Comparison of ENCODE assay signal across 2 cellular contexts in genomic region chr10:73586583-73586984, GRCh38.
A peak's percentile ranks its signal among the peaks of the same experiment; 100 is the strongest.
TF ChIP-seq lines count a peak whose summit lies in the region.

No MANE protein-coding gene starts in this region.

TF ChIP-seq in HEK293, 187 proteins besides CTCF, POLR2A, EP300 and RAD21 (continued from another document and continues in another):
- TF ChIP-seq, protein P1, sequence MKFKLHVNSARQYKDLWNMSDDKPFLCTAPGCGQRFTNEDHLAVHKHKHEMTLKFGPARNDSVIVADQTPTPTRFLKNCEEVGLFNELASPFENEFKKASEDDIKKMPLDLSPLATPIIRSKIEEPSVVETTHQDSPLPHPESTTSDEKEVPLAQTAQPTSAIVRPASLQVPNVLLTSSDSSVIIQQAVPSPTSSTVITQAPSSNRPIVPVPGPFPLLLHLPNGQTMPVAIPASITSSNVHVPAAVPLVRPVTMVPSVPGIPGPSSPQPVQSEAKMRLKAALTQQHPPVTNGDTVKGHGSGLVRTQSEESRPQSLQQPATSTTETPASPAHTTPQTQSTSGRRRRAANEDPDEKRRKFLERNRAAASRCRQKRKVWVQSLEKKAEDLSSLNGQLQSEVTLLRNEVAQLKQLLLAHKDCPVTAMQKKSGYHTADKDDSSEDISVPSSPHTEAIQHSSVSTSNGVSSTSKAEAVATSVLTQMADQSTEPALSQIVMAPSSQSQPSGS (tag by site-specific recombination; IDR thresholded peaks at IDR 0.05; ENCODE audit: low read depth) = peak; percentile 79
- TF ChIP-seq PATZ1 (tag by site-specific recombination; IDR thresholded peaks at IDR 0.05) (peak; percentile 16; the same call in 1 of the 2 replicates), ZNF19 (tag by site-specific recombination; IDR thresholded peaks at IDR 0.05; ENCODE audit: low read depth) (no peak), ZBTB49 (tag by site-specific recombination; IDR thresholded peaks at IDR 0.05; ENCODE audit: low read depth) (no peak), ZNF398 (tag by site-specific recombination; IDR thresholded peaks at IDR 0.05) (peak; percentile 21; the same call in 1 of the 2 replicates), ZNF140 (tag by site-specific recombination; IDR thresholded peaks at IDR 0.05) (no peak), ZNF558 (tag by site-specific recombination; IDR thresholded peaks at IDR 0.05) (no peak; the same call in 1 of the 2 replicates), ZBTB6 (tag by site-specific recombination; IDR thresholded peaks at IDR 0.05) (no peak), ZBTB21 (tag by site-specific recombination; IDR thresholded peaks at IDR 0.05) (0 out of 2 replicates have a peak, but pooled peaks have one; percentile 59), ZNF501 (tag by site-specific recombination; IDR thresholded peaks at IDR 0.05) (no peak), ZNF707 (tag by site-specific recombination; IDR thresholded peaks at IDR 0.05) (no peak), ZNF660 (tag by site-specific recombination; IDR thresholded peaks at IDR 0.05) (peak; percentile 68; the same call in 1 of the 2 replicates), ZNF521 (tag by site-specific recombination; IDR thresholded peaks at IDR 0.05) (no peak), ZNF239 (tag by site-specific recombination; IDR thresholded peaks at IDR 0.05) (no peak)
- TF ChIP-seq, protein P2, sequence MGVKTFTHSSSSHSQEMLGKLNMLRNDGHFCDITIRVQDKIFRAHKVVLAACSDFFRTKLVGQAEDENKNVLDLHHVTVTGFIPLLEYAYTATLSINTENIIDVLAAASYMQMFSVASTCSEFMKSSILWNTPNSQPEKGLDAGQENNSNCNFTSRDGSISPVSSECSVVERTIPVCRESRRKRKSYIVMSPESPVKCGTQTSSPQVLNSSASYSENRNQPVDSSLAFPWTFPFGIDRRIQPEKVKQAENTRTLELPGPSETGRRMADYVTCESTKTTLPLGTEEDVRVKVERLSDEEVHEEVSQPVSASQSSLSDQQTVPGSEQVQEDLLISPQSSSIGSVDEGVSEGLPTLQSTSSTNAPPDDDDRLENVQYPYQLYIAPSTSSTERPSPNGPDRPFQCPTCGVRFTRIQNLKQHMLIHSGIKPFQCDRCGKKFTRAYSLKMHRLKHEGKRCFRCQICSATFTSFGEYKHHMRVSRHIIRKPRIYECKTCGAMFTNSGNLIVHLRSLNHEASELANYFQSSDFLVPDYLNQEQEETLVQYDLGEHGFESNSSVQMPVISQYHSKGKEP (tag by site-specific recombination; IDR thresholded peaks at IDR 0.05) = peak; percentile 16; the same call in 1 of the 2 replicates

TF ChIP-seq in GM23338, 12 proteins besides CTCF, POLR2A, EP300 and RAD21:
- TF ChIP-seq, protein P3, sequence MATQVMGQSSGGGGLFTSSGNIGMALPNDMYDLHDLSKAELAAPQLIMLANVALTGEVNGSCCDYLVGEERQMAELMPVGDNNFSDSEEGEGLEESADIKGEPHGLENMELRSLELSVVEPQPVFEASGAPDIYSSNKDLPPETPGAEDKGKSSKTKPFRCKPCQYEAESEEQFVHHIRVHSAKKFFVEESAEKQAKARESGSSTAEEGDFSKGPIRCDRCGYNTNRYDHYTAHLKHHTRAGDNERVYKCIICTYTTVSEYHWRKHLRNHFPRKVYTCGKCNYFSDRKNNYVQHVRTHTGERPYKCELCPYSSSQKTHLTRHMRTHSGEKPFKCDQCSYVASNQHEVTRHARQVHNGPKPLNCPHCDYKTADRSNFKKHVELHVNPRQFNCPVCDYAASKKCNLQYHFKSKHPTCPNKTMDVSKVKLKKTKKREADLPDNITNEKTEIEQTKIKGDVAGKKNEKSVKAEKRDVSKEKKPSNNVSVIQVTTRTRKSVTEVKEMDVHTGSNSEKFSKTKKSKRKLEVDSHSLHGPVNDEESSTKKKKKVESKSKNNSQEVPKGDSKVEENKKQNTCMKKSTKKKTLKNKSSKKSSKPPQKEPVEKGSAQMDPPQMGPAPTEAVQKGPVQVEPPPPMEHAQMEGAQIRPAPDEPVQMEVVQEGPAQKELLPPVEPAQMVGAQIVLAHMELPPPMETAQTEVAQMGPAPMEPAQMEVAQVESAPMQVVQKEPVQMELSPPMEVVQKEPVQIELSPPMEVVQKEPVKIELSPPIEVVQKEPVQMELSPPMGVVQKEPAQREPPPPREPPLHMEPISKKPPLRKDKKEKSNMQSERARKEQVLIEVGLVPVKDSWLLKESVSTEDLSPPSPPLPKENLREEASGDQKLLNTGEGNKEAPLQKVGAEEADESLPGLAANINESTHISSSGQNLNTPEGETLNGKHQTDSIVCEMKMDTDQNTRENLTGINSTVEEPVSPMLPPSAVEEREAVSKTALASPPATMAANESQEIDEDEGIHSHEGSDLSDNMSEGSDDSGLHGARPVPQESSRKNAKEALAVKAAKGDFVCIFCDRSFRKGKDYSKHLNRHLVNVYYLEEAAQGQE (IDR thresholded peaks at IDR 0.05; ENCODE audit: unreplicated experiment) = no peak
- TF ChIP-seq EZH2 (IDR thresholded peaks at IDR 0.05; ENCODE audit: low read depth, unreplicated experiment) (no peak), JUNB (IDR thresholded peaks at IDR 0.05; ENCODE audit: unreplicated experiment) (no peak), ZNF331 (CRISPR knock-in tag; IDR thresholded peaks at IDR 0.05; ENCODE audit: low read depth) (no peak), ETS1 (IDR thresholded peaks at IDR 0.05) (no peak), STAT1 (IDR thresholded peaks at IDR 0.05; ENCODE audit: unreplicated experiment) (no peak), EZH2phosphoT487 (IDR thresholded peaks at IDR 0.05; ENCODE audit: unreplicated experiment) (no peak), CREB1 (CRISPR knock-in tag; IDR thresholded peaks at IDR 0.05; ENCODE audit: low read depth) (no peak), ZNF114 (CRISPR knock-in tag; IDR thresholded peaks at IDR 0.05) (no peak)
